In the genomic region with DNA sequence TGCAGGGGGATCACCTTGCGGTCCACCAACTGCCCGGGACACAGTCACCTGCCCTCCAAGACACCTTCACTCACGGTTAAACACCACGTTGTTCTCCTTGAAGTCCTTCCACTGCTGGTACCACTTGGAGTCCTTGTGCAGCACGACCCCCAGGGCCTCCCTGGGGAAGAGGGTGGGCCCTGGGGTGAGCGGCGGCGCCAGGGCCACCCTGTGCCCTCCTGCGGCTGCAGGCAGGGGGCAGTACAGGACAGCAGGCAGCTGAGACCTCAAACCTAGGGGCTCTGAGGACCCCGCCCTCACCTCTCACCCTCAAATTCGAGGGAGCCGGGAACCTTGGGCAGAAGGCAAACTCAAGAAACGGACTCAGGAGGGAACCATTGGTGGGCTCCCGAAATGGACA, we compare ENCODE assay signal across 1 cellular context.
TF ChIP-seq lines count a peak whose summit lies in the region.

No MANE protein-coding gene starts in this region.

TF ChIP-seq in WTC11, 78 proteins besides CTCF, POLR2A, EP300 and RAD21 (continued from another document):
- TF ChIP-seq, protein P1, sequence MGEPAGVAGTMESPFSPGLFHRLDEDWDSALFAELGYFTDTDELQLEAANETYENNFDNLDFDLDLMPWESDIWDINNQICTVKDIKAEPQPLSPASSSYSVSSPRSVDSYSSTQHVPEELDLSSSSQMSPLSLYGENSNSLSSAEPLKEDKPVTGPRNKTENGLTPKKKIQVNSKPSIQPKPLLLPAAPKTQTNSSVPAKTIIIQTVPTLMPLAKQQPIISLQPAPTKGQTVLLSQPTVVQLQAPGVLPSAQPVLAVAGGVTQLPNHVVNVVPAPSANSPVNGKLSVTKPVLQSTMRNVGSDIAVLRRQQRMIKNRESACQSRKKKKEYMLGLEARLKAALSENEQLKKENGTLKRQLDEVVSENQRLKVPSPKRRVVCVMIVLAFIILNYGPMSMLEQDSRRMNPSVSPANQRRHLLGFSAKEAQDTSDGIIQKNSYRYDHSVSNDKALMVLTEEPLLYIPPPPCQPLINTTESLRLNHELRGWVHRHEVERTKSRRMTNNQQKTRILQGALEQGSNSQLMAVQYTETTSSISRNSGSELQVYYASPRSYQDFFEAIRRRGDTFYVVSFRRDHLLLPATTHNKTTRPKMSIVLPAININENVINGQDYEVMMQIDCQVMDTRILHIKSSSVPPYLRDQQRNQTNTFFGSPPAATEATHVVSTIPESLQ (CRISPR knock-in tag; IDR thresholded peaks at IDR 0.05): no peak
- TF ChIP-seq, protein P2, sequence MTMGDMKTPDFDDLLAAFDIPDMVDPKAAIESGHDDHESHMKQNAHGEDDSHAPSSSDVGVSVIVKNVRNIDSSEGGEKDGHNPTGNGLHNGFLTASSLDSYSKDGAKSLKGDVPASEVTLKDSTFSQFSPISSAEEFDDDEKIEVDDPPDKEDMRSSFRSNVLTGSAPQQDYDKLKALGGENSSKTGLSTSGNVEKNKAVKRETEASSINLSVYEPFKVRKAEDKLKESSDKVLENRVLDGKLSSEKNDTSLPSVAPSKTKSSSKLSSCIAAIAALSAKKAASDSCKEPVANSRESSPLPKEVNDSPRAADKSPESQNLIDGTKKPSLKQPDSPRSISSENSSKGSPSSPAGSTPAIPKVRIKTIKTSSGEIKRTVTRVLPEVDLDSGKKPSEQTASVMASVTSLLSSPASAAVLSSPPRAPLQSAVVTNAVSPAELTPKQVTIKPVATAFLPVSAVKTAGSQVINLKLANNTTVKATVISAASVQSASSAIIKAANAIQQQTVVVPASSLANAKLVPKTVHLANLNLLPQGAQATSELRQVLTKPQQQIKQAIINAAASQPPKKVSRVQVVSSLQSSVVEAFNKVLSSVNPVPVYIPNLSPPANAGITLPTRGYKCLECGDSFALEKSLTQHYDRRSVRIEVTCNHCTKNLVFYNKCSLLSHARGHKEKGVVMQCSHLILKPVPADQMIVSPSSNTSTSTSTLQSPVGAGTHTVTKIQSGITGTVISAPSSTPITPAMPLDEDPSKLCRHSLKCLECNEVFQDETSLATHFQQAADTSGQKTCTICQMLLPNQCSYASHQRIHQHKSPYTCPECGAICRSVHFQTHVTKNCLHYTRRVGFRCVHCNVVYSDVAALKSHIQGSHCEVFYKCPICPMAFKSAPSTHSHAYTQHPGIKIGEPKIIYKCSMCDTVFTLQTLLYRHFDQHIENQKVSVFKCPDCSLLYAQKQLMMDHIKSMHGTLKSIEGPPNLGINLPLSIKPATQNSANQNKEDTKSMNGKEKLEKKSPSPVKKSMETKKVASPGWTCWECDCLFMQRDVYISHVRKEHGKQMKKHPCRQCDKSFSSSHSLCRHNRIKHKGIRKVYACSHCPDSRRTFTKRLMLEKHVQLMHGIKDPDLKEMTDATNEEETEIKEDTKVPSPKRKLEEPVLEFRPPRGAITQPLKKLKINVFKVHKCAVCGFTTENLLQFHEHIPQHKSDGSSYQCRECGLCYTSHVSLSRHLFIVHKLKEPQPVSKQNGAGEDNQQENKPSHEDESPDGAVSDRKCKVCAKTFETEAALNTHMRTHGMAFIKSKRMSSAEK (CRISPR knock-in tag; IDR thresholded peaks at IDR 0.05; ENCODE audit: borderline replicate concordance): no peak
- TF ChIP-seq TEAD4 (CRISPR knock-in tag; IDR thresholded peaks at IDR 0.05): no peak
- TF ChIP-seq FOXK1 (CRISPR knock-in tag; IDR thresholded peaks at IDR 0.05): no peak
- TF ChIP-seq ZNF423 (CRISPR knock-in tag; IDR thresholded peaks at IDR 0.05): no peak
